ENCODE assay signal across 9 cellular contexts in the genomic region with DNA sequence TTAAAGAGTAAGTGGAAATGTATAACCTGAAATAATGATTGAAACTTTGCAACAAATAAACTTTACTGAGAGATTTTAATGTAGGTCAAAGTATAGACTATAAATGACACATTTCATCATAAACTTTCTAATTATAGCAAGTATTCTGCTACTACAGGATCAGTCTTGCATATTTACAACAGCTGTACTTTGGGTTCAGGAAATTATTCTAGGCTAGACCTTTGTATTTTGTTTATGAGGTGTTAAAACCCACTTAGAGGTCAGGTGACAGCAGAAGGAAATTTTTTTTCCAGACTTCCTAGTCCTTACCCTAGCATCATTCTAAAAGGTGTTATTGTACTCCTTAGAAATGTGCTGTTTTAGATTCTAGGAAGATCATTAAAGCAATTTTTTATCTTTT. TPM values are rescaled to one million over a fixed set of nuclear protein-coding genes. Genes with fewer than 3 reads are reported as not detected.
DNase-seq lines count a peak whose midpoint lies in the region; ATAC-seq and TF ChIP-seq lines count a peak whose summit lies in the region.
"Had no signal": no experiment of that assay in that cellular context is flagged by ENCODE, and none has a peak within 500 bp of the region (broad histone marks: within the 10 kb centered on the region; RNA-seq: fewer than 3 reads in every experiment).

No MANE protein-coding gene starts in this region.

- H3K4me3 ChIP-seq in BLaER1: peak overlapping the region; percentile 90
- H3K4me3 ChIP-seq in HFF-Myc (replicated peaks; ENCODE audit: low read depth, low read length): peak overlapping the region; percentile 96; the same call in 1 of the 2 replicates
- peak overlapping the region; percentile 17 to 91 for H3K4me3 ChIP-seq in ascending aorta

- intact Hi-C loops in ascending aorta (cut with DNase I): no loop called here

- H3K27ac ChIP-seq in BLaER1 (peak overlapping the region; percentile 94; the same call in 1 of the 2 replicates), ascending aorta (peak overlapping the region; percentile 19 to 22)

- no peak for DNase-seq in HFF-Myc (ENCODE audit: extremely low read depth, low read depth)
- DNase-seq in ascending aorta (ENCODE audit: low spot score in 2 of 2): no peak
- DNase-seq in myocyte (ENCODE audit: low read depth): peak; percentile 32
- DNase-seq in SIG-M5 (lab: John Stamatoyannopoulos, UW): no peak
- DNase-seq in stimulated activated CD4-positive, alpha-beta T cell treated with anti-CD3 and anti-CD28 coated beads, Interleukin-2, amount 100 ng/mL, for 48 hours: no peak
- no peak for DNase-seq in hippocampal formation (lab: John Stamatoyannopoulos, UW)

- TF ChIP-seq CTCF in HFF-Myc (IDR thresholded peaks at IDR 0.05; ENCODE audit: low read depth, low read length, missing control alignments) (no peak), ascending aorta (IDR thresholded peaks at IDR 0.05) (no peak)

- peaks cover 27% of the 10 kb centered on the region for H3K36me3 ChIP-seq in BLaER1
- peaks cover 9 to 10% of the 10 kb centered on the region in 2 donors for H3K36me3 ChIP-seq in ascending aorta

- H3K27me3 ChIP-seq in BLaER1 (no peaks in the 10 kb centered on the region), ascending aorta (no peaks in the 10 kb centered on the region)

- peaks cover 34% of the 10 kb centered on the region for H3K4me1 ChIP-seq in BLaER1
- peaks cover 0 to 31% of the 10 kb centered on the region in 2 donors for H3K4me1 ChIP-seq in ascending aorta

- peak overlapping the region; percentile 81 for H3K4me2 ChIP-seq in BLaER1

- H3K9me3 ChIP-seq in BLaER1 (no peaks in the 10 kb centered on the region), ascending aorta (no peaks in the 10 kb centered on the region)

- no peak for ATAC-seq in GM21825 (IDR thresholded peaks at IDR 0.05; ENCODE audit: unreplicated experiment)
- ATAC-seq: activated CD4-positive, CD25-positive, alpha-beta regulatory T cell treated with anti-CD3 and anti-CD28 coated beads, Interleukin-2, amount 50 U/mL, for 24 hours had no signal

- peaks cover 61% of the 10 kb centered on the region for H4K20me1 ChIP-seq in BLaER1

- peak overlapping the region; percentile 95; the same call in 1 of the 2 replicates for H3K9ac ChIP-seq in BLaER1

RNA-seq across cellular contexts. Expression of gene RNF7, which starts 2.3 kb away (rescaled TPM):
- total RNA-seq in ascending aorta (32.1 TPM), myocyte (139 and 146 TPM in 2 replicates)
- polyA plus RNA-seq in myocyte (2012): 155 TPM

RNA-seq across cellular contexts. Expression of gene GRK7, which starts 22.9 kb away (rescaled TPM):
- not detected for total RNA-seq in ascending aorta
- 0.05 and 0.08 TPM in 2 replicates for total RNA-seq in myocyte
- not detected for polyA plus RNA-seq in myocyte (2012)
